ENCODE assay signal across 10 cellular contexts in genomic region chr9:104836235-104836634, GRCh38.
DNase-seq lines count a peak whose midpoint lies in the region; ATAC-seq, FAIRE-seq and TF ChIP-seq lines count a peak whose summit lies in the region.
"Had no signal": no experiment of that assay in that cellular context is flagged by ENCODE, and none has a peak within 500 bp of the region (broad histone marks: within the 10 kb centered on the region; RNA-seq: fewer than 3 reads in every experiment).

No MANE protein-coding gene starts in this region.

- peaks cover 36% of the 10 kb centered on the region for H3K36me3 Mint-ChIP-seq in T-cell

- H4K5ac ChIP-seq in IMR-90 (ENCODE audit: low read depth, low read length) = no peak overlapping the region

- H3K9ac ChIP-seq in IMR-90 (ENCODE audit: low read depth, low read length) (no peak overlapping the region), kidney (ENCODE audit: low read length in 2 of 2) (no peak overlapping the region)

- dilution Hi-C loops in IMR-90 (cut with HindIII; ENCODE audit: low sequenced_read_pairs, unreplicated experiment) = no loop called here

- no peak overlapping the region for H4K8ac ChIP-seq in IMR-90 (ENCODE audit: low read depth in 2 of 2, low read length in 2 of 2)

- H3K27ac ChIP-seq in IMR-90 (ENCODE audit: insufficient read depth, low read length) (no peak overlapping the region), kidney (ENCODE audit: low read depth in 2 of 2, low read length in 2 of 2) (no peak overlapping the region)
- H3K27ac ChIP-seq: thoracic aorta had no signal

- H3K27ac Mint-ChIP-seq in T-cell = no peak overlapping the region

- H3K9me3 Mint-ChIP-seq in T-cell = no peaks in the 10 kb centered on the region

- H3K14ac ChIP-seq in IMR-90 (replicated peaks; ENCODE audit: low read depth, low read length) = no peak overlapping the region

- intact Hi-C loops in IMR-90 (cut with micrococcal nuclease) = no loop called here
- intact Hi-C loops in left ventricle myocardium superior (cut with micrococcal nuclease) = no loop called here
- intact Hi-C loops in kidney (cut with DNase I) = no loop called here

- H2BK120ac ChIP-seq in IMR-90 (ENCODE audit: low read depth, low read length) = no peak overlapping the region

- TF ChIP-seq RAD21 in IMR-90 (IDR thresholded peaks at IDR 0.05; ENCODE audit: low read length) = no peak

- no TSS peak for BruUV-seq in IMR-90 (replicated peaks; lab: Mats Ljungman, UMichigan)

- WGBS in IMR-90 (ENCODE audit: extremely low coverage in 2 of 2, insufficient read length in 1 of 2), 2 experiments = no CpG with 5 or more reads among the region's 1 CpG

- H2BK20ac ChIP-seq in IMR-90 (ENCODE audit: low read depth, low read length) = no peak overlapping the region

- H3K36me3 ChIP-seq in IMR-90 (ENCODE audit: control insufficient read depth, insufficient read depth, low read length) (peaks cover 68% of the 10 kb centered on the region), kidney (ENCODE audit: control insufficient read depth in 1 of 2, insufficient read depth in 2 of 2, low read length in 2 of 2) (peaks cover 7 to 30% of the 10 kb centered on the region in 2 donors)

- no peak overlapping the region for H3K4ac ChIP-seq in IMR-90 (ENCODE audit: low read depth, low read length)

- H3K4me1 ChIP-seq in IMR-90 (ENCODE audit: control insufficient read depth, insufficient read depth, low read length) = peaks cover 4% of the 10 kb centered on the region
- no peaks in the 10 kb centered on the region for H3K4me1 ChIP-seq in kidney (ENCODE audit: control insufficient read depth in 1 of 2, insufficient read depth in 1 of 2, low read depth in 1 of 2, low read length in 2 of 2)

- H2BK15ac ChIP-seq in IMR-90 (ENCODE audit: low read depth, low read length) = no peak overlapping the region

- H3K4me2 ChIP-seq in IMR-90 (ENCODE audit: low read depth, low read length) = no peak overlapping the region

- H3K4me1 Mint-ChIP-seq in T-cell = peaks cover 10 to 22% (median 15%) of the 10 kb centered on the region in 3 donors

- no peak overlapping the region for H2AFZ ChIP-seq in IMR-90 (replicated peaks; ENCODE audit: low read length, poor library complexity)

- no peaks in the 10 kb centered on the region for H3K27me3 ChIP-seq in IMR-90 (ENCODE audit: control insufficient read depth, insufficient read depth, low read length)

- peaks cover 16% of the 10 kb centered on the region for H3K9me1 ChIP-seq in IMR-90 (ENCODE audit: insufficient read depth, low read length)

- no peak for ATAC-seq in IMR-90 (ENCODE audit: low read depth)
- peak; percentile 80 for ATAC-seq in left ventricle myocardium superior
- no peak for ATAC-seq in T-cell (replicated peaks in 1 of 4)

- no peak overlapping the region for H3K23ac ChIP-seq in IMR-90 (ENCODE audit: low read depth, low read length)

- H3K56ac ChIP-seq in IMR-90 (ENCODE audit: extremely low read depth, insufficient read depth, low read length) = no peak overlapping the region

- FAIRE-seq in kidney (lab: Jason Lieb, UNC) = no peak
- FAIRE-seq: D721Med had no signal

- H3K79me1 ChIP-seq in IMR-90 (ENCODE audit: low read depth in 1 of 2, low read length in 2 of 2) = peaks cover 4 to 6% of the 10 kb centered on the region in 2 experiments; a peak in 1 of 4 replicates

- H3K9me3 ChIP-seq in IMR-90 (ENCODE audit: control insufficient read depth, insufficient read depth, low read length) (no peaks in the 10 kb centered on the region), kidney (ENCODE audit: control insufficient read depth in 1 of 2, low read length in 2 of 2) (no peaks in the 10 kb centered on the region)
- H3K9me3 ChIP-seq: thoracic aorta had no signal

- no peak overlapping the region for H2AK5ac ChIP-seq in IMR-90 (ENCODE audit: low read depth, low read length)

- no peak overlapping the region for H3K4me3 Mint-ChIP-seq in T-cell

- H3K27me3 Mint-ChIP-seq in T-cell = no peaks in the 10 kb centered on the region

- CTCF ChIA-PET in IMR-90 (lab: Yijun Ruan, JAX) = no interaction called here
- CTCF ChIA-PET in T-cell (lab: Charles Lee) = no interaction called here

- H2AK9ac ChIP-seq in IMR-90 (replicated peaks; ENCODE audit: low read depth, low read length, poor library complexity) = no peak overlapping the region

- in situ Hi-C loops in IMR-90 (cut with MboI; ENCODE audit: low sequenced_read_pairs) = no loop called here

- TF ChIP-seq POLR2A in IMR-90 (IDR thresholded peaks at IDR 0.05; ENCODE audit: low read depth, low read length) = no peak

- TF ChIP-seq CTCF in IMR-90 (conservative IDR thresholded peaks at IDR 0.05; ENCODE audit: low read depth, low read length) = no peak
- no peak for TF ChIP-seq CTCF in kidney (IDR thresholded peaks at IDR 0.05; ENCODE audit: borderline replicate concordance, extremely low read depth, insufficient read depth)

- DNase-seq in EL = peak; percentile 7
- peak; percentile 15 for DNase-seq in IMR-90
- peak; percentile 49 for DNase-seq in NOMO-1 treated with DMSO at 0.1 percent for 48 hours (lab: John Stamatoyannopoulos, UW; ENCODE audit: unreplicated experiment)
- DNase-seq in left ventricle myocardium superior = no peak
- DNase-seq in RPMI8226 = no peak
- DNase-seq in NCI-H774 (lab: John Stamatoyannopoulos, UW) = no peak
- no peak for DNase-seq in T-cell
- no peak for DNase-seq in kidney

- H3K4me3 ChIP-seq in IMR-90 (ENCODE audit: insufficient read depth, low read depth, low read length) (no peak overlapping the region), kidney (ENCODE audit: low read length in 2 of 2) (no peak overlapping the region)
- H3K4me3 ChIP-seq: thoracic aorta had no signal

- no peaks in the 10 kb centered on the region; the same call in 1 of the 2 replicates for H4K20me1 ChIP-seq in IMR-90 (ENCODE audit: insufficient read depth, low read length)

- no peak overlapping the region for H2BK5ac ChIP-seq in IMR-90 (ENCODE audit: low read depth, low read length, poor library complexity, severe bottlenecking)

- no peak overlapping the region for H3K18ac ChIP-seq in IMR-90 (ENCODE audit: low read depth, low read length)

- H4K91ac ChIP-seq in IMR-90 (ENCODE audit: insufficient read depth, low read depth, low read length) = no peak overlapping the region

- POLR2A ChIA-PET in IMR-90 (lab: Charles Lee; ENCODE audit: unreplicated experiment) (no interaction called here), T-cell (lab: Charles Lee) (interaction anchor here in 1 of 2 donors (0.6 kb wide), 1 partner anchor 24 kb away, joined by 3 read pairs; no protein-coding TSS in a partner anchor)

TF ChIP-seq in IMR-90, 13 proteins besides CTCF, POLR2A, EP300 and RAD21:
- TF ChIP-seq MXI1 (IDR thresholded peaks at IDR 0.05; ENCODE audit: borderline replicate concordance, low read depth, low read length) = no peak
- TF ChIP-seq MAFK (IDR thresholded peaks at IDR 0.05; ENCODE audit: low read depth, low read length) = no peak
- no peak for TF ChIP-seq USF2 (IDR thresholded peaks at IDR 0.05; ENCODE audit: low read depth, low read length)
- TF ChIP-seq FOS (IDR thresholded peaks at IDR 0.05; ENCODE audit: low read depth, low read length) = no peak
- no peak for TF ChIP-seq CHD1 (IDR thresholded peaks at IDR 0.05; ENCODE audit: low read depth, low read length)
- TF ChIP-seq SMC3 (IDR thresholded peaks at IDR 0.05; ENCODE audit: low read depth, low read length) = no peak
- TF ChIP-seq MAZ (IDR thresholded peaks at IDR 0.05; ENCODE audit: borderline replicate concordance, low read depth, low read length) = no peak
- no peak for TF ChIP-seq CEBPB (IDR thresholded peaks at IDR 0.05; ENCODE audit: low read depth, low read length)

Comparison
In these comparisons a context has a peak if more than half of its experiments do, and no peak if none do; other contexts are left out.
1. DNase-seq: peak in EL (single experiment), IMR-90 (single experiment) and NOMO-1 treated with DMSO at 0.1 percent for 48 hours (single experiment); none in left ventricle myocardium superior (single experiment), RPMI8226 (single experiment), NCI-H774 (single experiment), T-cell (0 of 34) and kidney (single experiment).